In genomic region chr5:2721739-2722138, GRCh38 we compare ENCODE assay signal across 28 cellular contexts. TPM values are rescaled to one million over a fixed set of nuclear protein-coding genes. Genes with fewer than 3 reads are reported as not detected.
"Had no signal": no experiment of that assay in that cellular context is flagged by ENCODE, and none has a peak within 500 bp of the region (broad histone marks: within the 10 kb centered on the region; RNA-seq: fewer than 3 reads in every experiment).

No MANE protein-coding gene starts in this region.

- ATAC-seq: naive thymus-derived CD4-positive, alpha-beta T cell; natural killer cell; psoas muscle; right cardiac atrium; sciatic nerve; stimulated activated effector memory CD8-positive, alpha-beta T cell treated with anti-CD3 and anti-CD28 coated beads, Interleukin-12 subunit alpha, Interleukin-12 subunit beta, amount 100 ng/mL, for 72 hours; stimulated activated naive B cell treated with anti-CD40 and anti-IgM and Interleukin-4, amounts not matched to agents 10 μg/mL and 1 μg/mL and 100 μg/mL, for 72 hours; stimulated activated naive CD8-positive, alpha-beta T cell treated with anti-CD3 and anti-CD28 coated beads, Interleukin-15, amount 100 ng/mL, for 72 hours; stimulated activated naive CD8-positive, alpha-beta T cell treated with anti-CD3 and anti-CD28 coated beads, Interleukin-15, Interleukin-2, amounts not matched to agents 100 U/mL and 50 U/mL, for 24 hours; upper lobe of right lung had no signal

- H3K9ac ChIP-seq: neural progenitor cell, parathyroid adenoma had no signal

- H3K4me1 Mint-ChIP-seq: naive thymus-derived CD4-positive, alpha-beta T cell; natural killer cell; nephron; neural progenitor cell; stimulated activated effector memory CD8-positive, alpha-beta T cell treated with anti-CD3 and anti-CD28 coated beads, Interleukin-12 subunit alpha, Interleukin-12 subunit beta, amount 100 ng/mL, for 72 hours; stimulated activated naive B cell treated with anti-CD40 and anti-IgM and Interleukin-4, amounts not matched to agents 10 μg/mL and 1 μg/mL and 100 μg/mL, for 72 hours; stimulated activated naive CD8-positive, alpha-beta T cell treated with anti-CD3 and anti-CD28 coated beads, Interleukin-15, amount 100 ng/mL, for 72 hours had no signal

- H3K27ac ChIP-seq: neural progenitor cell, ovary, parathyroid adenoma, psoas muscle, suprapubic skin, testis, tibial artery, transverse colon, upper lobe of right lung, uterus had no signal

- H3K36me3 ChIP-seq: neural progenitor cell, ovary, suprapubic skin, tibial artery, transverse colon, upper lobe of right lung, uterus had no signal

- H3K4me3 Mint-ChIP-seq: naive thymus-derived CD4-positive, alpha-beta T cell; natural killer cell; nephron; neural progenitor cell; stimulated activated effector memory CD8-positive, alpha-beta T cell treated with anti-CD3 and anti-CD28 coated beads, Interleukin-12 subunit alpha, Interleukin-12 subunit beta, amount 100 ng/mL, for 72 hours; stimulated activated naive B cell treated with anti-CD40 and anti-IgM and Interleukin-4, amounts not matched to agents 10 μg/mL and 1 μg/mL and 100 μg/mL, for 72 hours; stimulated activated naive CD8-positive, alpha-beta T cell treated with anti-CD3 and anti-CD28 coated beads, Interleukin-15, amount 100 ng/mL, for 72 hours; type B pancreatic cell had no signal

- H3K4me1 ChIP-seq: neural progenitor cell, parathyroid adenoma, psoas muscle, suprapubic skin, testis, tibial artery, transverse colon, upper lobe of right lung, uterus had no signal

- DNase-seq: naive thymus-derived CD4-positive, alpha-beta T cell; natural killer cell; occipital lobe; ovary; psoas muscle; right cardiac atrium; small intestine; stimulated activated CD4-positive, alpha-beta T cell treated with anti-CD3 and anti-CD28 coated beads, Interleukin-15, amount 100 ng/mL, for 24 hours; stimulated activated CD4-positive, alpha-beta T cell treated with anti-CD3 and anti-CD28 coated beads, Interleukin-2, amount 100 ng/mL, for 24 hours; stimulated activated CD4-positive, alpha-beta T cell treated with anti-CD3 and anti-CD28 coated beads, Interleukin-2, amount 100 ng/mL, for 48 hours; stimulated activated CD4-positive, alpha-beta T cell treated with anti-CD3 and anti-CD28 coated beads, Interleukin-4, amount 100 ng/mL, for 24 hours; stimulated activated naive B cell treated with anti-CD40 and anti-IgM and Interleukin-4, amounts not matched to agents 10 μg/mL and 1 μg/mL and 100 μg/mL, for 72 hours; stimulated activated naive CD8-positive, alpha-beta T cell treated with anti-CD3 and anti-CD28 coated beads, Interleukin-15, amount 100 ng/mL, for 72 hours; stimulated activated naive CD8-positive, alpha-beta T cell treated with anti-CD3 and anti-CD28 coated beads, Interleukin-15, Interleukin-2, amounts not matched to agents 100 U/mL and 50 U/mL, for 24 hours; substantia nigra; testis; tibial artery; transverse colon; upper lobe of right lung; uterus had no signal

- H3K9me3 ChIP-seq: ovary, psoas muscle, suprapubic skin, testis, tibial artery, transverse colon, upper lobe of right lung, uterus had no signal

- H3K9me3 Mint-ChIP-seq: nephron, neural progenitor cell, type B pancreatic cell had no signal

- H3K27me3 ChIP-seq: neural progenitor cell, ovary, suprapubic skin, testis, upper lobe of right lung, uterus had no signal

- H3K4me3 ChIP-seq: neural progenitor cell, ovary, psoas muscle, suprapubic skin, testis, tibial artery, transverse colon, upper lobe of right lung, uterus had no signal

- H3K27ac Mint-ChIP-seq: naive thymus-derived CD4-positive, alpha-beta T cell; natural killer cell; nephron; neural progenitor cell; progenitor cell of endocrine pancreas; stimulated activated effector memory CD8-positive, alpha-beta T cell treated with anti-CD3 and anti-CD28 coated beads, Interleukin-12 subunit alpha, Interleukin-12 subunit beta, amount 100 ng/mL, for 72 hours; stimulated activated naive B cell treated with anti-CD40 and anti-IgM and Interleukin-4, amounts not matched to agents 10 μg/mL and 1 μg/mL and 100 μg/mL, for 72 hours; stimulated activated naive CD8-positive, alpha-beta T cell treated with anti-CD3 and anti-CD28 coated beads, Interleukin-15, amount 100 ng/mL, for 72 hours; type B pancreatic cell had no signal

- H3K36me3 Mint-ChIP-seq: naive thymus-derived CD4-positive, alpha-beta T cell; natural killer cell; neural progenitor cell; stimulated activated effector memory CD8-positive, alpha-beta T cell treated with anti-CD3 and anti-CD28 coated beads, Interleukin-12 subunit alpha, Interleukin-12 subunit beta, amount 100 ng/mL, for 72 hours; stimulated activated naive B cell treated with anti-CD40 and anti-IgM and Interleukin-4, amounts not matched to agents 10 μg/mL and 1 μg/mL and 100 μg/mL, for 72 hours; type B pancreatic cell had no signal

RNA-seq across cellular contexts. Expression of gene IRX2, which starts 29.7 kb away (rescaled TPM):
- total RNA-seq: naive thymus-derived CD4-positive, alpha-beta T cell; natural killer cell; occipital lobe; transverse colon had no signal
- polyA plus RNA-seq: naive thymus-derived CD4-positive, alpha-beta T cell had no signal
